27 cellular contexts compared by ENCODE assay signal in genomic region chr7:128855559-128855958, GRCh38. TPM values are rescaled to one million over a fixed set of nuclear protein-coding genes. Genes with fewer than 3 reads are reported as not detected.
DNase-seq lines count a peak whose midpoint lies in the region; ATAC-seq, FAIRE-seq and TF ChIP-seq lines count a peak whose summit lies in the region.
"Had no signal": no experiment of that assay in that cellular context is flagged by ENCODE, and none has a peak within 500 bp of the region (broad histone marks: within the 10 kb centered on the region; RNA-seq: fewer than 3 reads in every experiment).

No MANE protein-coding gene starts in this region.

- 83 to 94% methylated on average over 3 of the region's 3 CpGs for WGBS in tibial nerve, 2 donors

- H3K4me3 Mint-ChIP-seq in HFFc6 (no peak overlapping the region), astrocyte (ENCODE audit: unreplicated experiment) (no peak overlapping the region)
- H3K4me3 Mint-ChIP-seq: CD8-positive, alpha-beta T cell; IgD-negative memory B cell had no signal

- intact Hi-C loops in gastrocnemius medialis (cut with DNase I; ENCODE audit: low total_unique reads) = no loop called here

- H3K4me2 ChIP-seq in astrocyte (ENCODE audit: low read length) = no peak overlapping the region

- H3K27me3 ChIP-seq in astrocyte (ENCODE audit: insufficient read depth, low read length) = no peaks in the 10 kb centered on the region
- no peaks in the 10 kb centered on the region for H3K27me3 ChIP-seq in gastrocnemius medialis
- H3K27me3 ChIP-seq in tibial nerve = no peaks in the 10 kb centered on the region
- H3K27me3 ChIP-seq: Peyer's patch had no signal

- H3K4me3 ChIP-seq in astrocyte (ENCODE audit: insufficient read depth, low read depth, low read length) (no peak overlapping the region), gastrocnemius medialis (no peak overlapping the region), tibial nerve (no peak overlapping the region)
- H3K4me3 ChIP-seq: Peyer's patch had no signal

- TF ChIP-seq EP300 in tibial nerve (IDR thresholded peaks at IDR 0.05) = no peak

- H2AFZ ChIP-seq in astrocyte (ENCODE audit: low read depth, low read length) = no peak overlapping the region

- H3K27me3 Mint-ChIP-seq in HFFc6 (ENCODE audit: insufficient read depth) (peaks cover 27% of the 10 kb centered on the region), astrocyte (ENCODE audit: low read depth, unreplicated experiment) (no peaks in the 10 kb centered on the region)

- H3K36me3 ChIP-seq in astrocyte (ENCODE audit: insufficient read depth, low read length) = peaks cover 45% of the 10 kb centered on the region
- H3K36me3 ChIP-seq in gastrocnemius medialis = peaks cover 4 to 68% of the 10 kb centered on the region in 2 donors
- peaks cover 0 to 54% (median 0%) of the 10 kb centered on the region in 3 donors for H3K36me3 ChIP-seq in tibial nerve

- H3K79me2 ChIP-seq in astrocyte (ENCODE audit: insufficient read depth, low read length) = peaks cover 7% of the 10 kb centered on the region

- no peak overlapping the region for H3K9ac ChIP-seq in astrocyte (ENCODE audit: low read length)

- no peaks in the 10 kb centered on the region for H3K4me1 ChIP-seq in astrocyte (ENCODE audit: insufficient read depth, low read length)
- peaks cover 16 to 28% of the 10 kb centered on the region in 2 donors for H3K4me1 ChIP-seq in gastrocnemius medialis
- peaks cover 0 to 21% (median 8%) of the 10 kb centered on the region in 4 donors for H3K4me1 ChIP-seq in tibial nerve

- in situ Hi-C loops in gastrocnemius medialis (cut with MboI; ENCODE audit: low sequenced_read_pairs in 4 of 4) (loop anchor here in 1 of 4 donors (25.0 kb wide), 1 partner anchor 393 kb away; the partner anchor contains the start of gene HILPDA), GM13977 (cut with MboI; ENCODE audit: low pct_unique_long_range_greater_than_20kb, low sequenced_read_pairs, unreplicated experiment) (no loop called here)

- no peak for ATAC-seq in gastrocnemius medialis
- ATAC-seq: CD8-positive, alpha-beta T cell; HCT116; SK-N-SH treated with all-trans-retinoic acid at 6 μM for 48 hours had no signal

- H3K27ac Mint-ChIP-seq in HFFc6 (peak overlapping the region; percentile 38; the same call in 1 of the 2 replicates), astrocyte (ENCODE audit: unreplicated experiment) (peak overlapping the region; percentile 18)
- H3K27ac Mint-ChIP-seq: CD8-positive, alpha-beta T cell had no signal

- H3K9me3 ChIP-seq in astrocyte (ENCODE audit: insufficient read depth, low read depth, low read length) (no peaks in the 10 kb centered on the region), gastrocnemius medialis (no peaks in the 10 kb centered on the region), tibial nerve (no peaks in the 10 kb centered on the region)
- H3K9me3 ChIP-seq: Peyer's patch had no signal

- no peak for FAIRE-seq in astrocyte (lab: Jason Lieb, UNC)
- FAIRE-seq: H1 had no signal

- H3K36me3 Mint-ChIP-seq in HFFc6 (ENCODE audit: low read depth) (peaks cover 21% of the 10 kb centered on the region; the same call in 1 of the 2 replicates), astrocyte (ENCODE audit: low read depth, unreplicated experiment) (peaks cover 20% of the 10 kb centered on the region)
- H3K36me3 Mint-ChIP-seq: CD8-positive, alpha-beta T cell; IgD-negative memory B cell had no signal

- H3K9me3 Mint-ChIP-seq in HFFc6 (no peaks in the 10 kb centered on the region; the same call in 1 of the 2 replicates), astrocyte (ENCODE audit: unreplicated experiment) (no peaks in the 10 kb centered on the region)
- H3K9me3 Mint-ChIP-seq: CD8-positive, alpha-beta T cell; IgD-negative memory B cell had no signal

- DNase-seq in NCI-H2171 treated with DMSO at 0.1 percent for 48 hours (lab: John Stamatoyannopoulos, UW) (peak; percentile 20), NCI-H2171 (lab: John Stamatoyannopoulos, UW) (no peak), HFFc6 (no peak), astrocyte (ENCODE audit: low read depth) (no peak), gastrocnemius medialis (no peak), substantia nigra (lab: John Stamatoyannopoulos, UW) (no peak), tibial nerve (ENCODE audit: low spot score in 2 of 2) (no peak), GM13977 (ENCODE audit: low spot score) (no peak)
- DNase-seq: 8988T; AML-193; C1 segment of cervical spinal cord; CD8-positive, alpha-beta T cell; DMS53; GF-D8; NCI-H1048; NCI-H1436; NCI-H187 treated with DMSO at 0.1 percent for 48 hours; NCI-H2107; NCI-H2227 treated with DMSO at 0.1 percent for 48 hours; NCI-H510A; NK-92 treated with Interleukin-12 subunit alpha and Interleukin-12 subunit beta, amount 100 ng/mL, for 24 hours; Peyer's patch had no signal

- TF ChIP-seq CTCF in HFFc6 (IDR thresholded peaks at IDR 0.05) (no peak), astrocyte (IDR thresholded peaks at IDR 0.05; ENCODE audit: insufficient read depth, low read depth, low read length) (no peak), gastrocnemius medialis (IDR thresholded peaks at IDR 0.05 in 4 of 5, conservative IDR thresholded peaks at IDR 0.05 in 1 of 5) (no peak), tibial nerve (IDR thresholded peaks at IDR 0.05) (no peak), GM13977 (IDR thresholded peaks at IDR 0.05; ENCODE audit: extremely low read depth, insufficient read depth, missing control alignments) (no peak)

- peaks cover 16% of the 10 kb centered on the region for H3K4me1 Mint-ChIP-seq in HFFc6 (ENCODE audit: low read depth)
- H3K4me1 Mint-ChIP-seq in astrocyte (ENCODE audit: low read depth, unreplicated experiment) = peaks cover 5% of the 10 kb centered on the region

- H3K27ac ChIP-seq in astrocyte (ENCODE audit: low read depth, low read length) (no peak overlapping the region), gastrocnemius medialis (peak overlapping the region; percentile 55 to 99 (median 96)), substantia nigra (ENCODE audit: low read depth, low read length, poor library complexity, severe bottlenecking) (no peak overlapping the region), tibial nerve (no peak overlapping the region)
- H3K27ac ChIP-seq: Peyer's patch had no signal

- H4K20me1 ChIP-seq in astrocyte (ENCODE audit: insufficient read depth, low read length) = peaks cover 77% of the 10 kb centered on the region

- no peak for TF ChIP-seq POLR2A in gastrocnemius medialis (IDR thresholded peaks at IDR 0.05)
- TF ChIP-seq POLR2A in tibial nerve (IDR thresholded peaks at IDR 0.05) = no peak

RNA-seq across cellular contexts. Expression of gene ATP6V1F, which starts 7.1 kb away (rescaled TPM):
- total RNA-seq in HFFc6 (2021; fragmentation: NEBNext Ultra II Directional; extraction: Animal tissue kit (Norgen Biotek cat#: 25700)) = 100 to 1,000 TPM; 179 to 212 (median 193) TPM
- total RNA-seq in astrocyte = 193 TPM in 2 replicates
- total RNA-seq in gastrocnemius medialis = 10 to 100 TPM; 79.3 to 99.2 (median 82.3) TPM
- total RNA-seq in tibial nerve = 100 to 1,000 TPM in 1 of 4 donors, 10 to 100 TPM in 3; 57.9 to 122 (median 75.4) TPM

RNA-seq across cellular contexts. Expression of gene FLNC, which starts 25.4 kb away (rescaled TPM):
- 100 to 1,000 TPM; 492 to 540 (median 512) TPM for total RNA-seq in HFFc6 (2021; fragmentation: NEBNext Ultra II Directional; extraction: Animal tissue kit (Norgen Biotek cat#: 25700))
- total RNA-seq in astrocyte (308 and 364 TPM in 2 replicates), gastrocnemius medialis (1,000 to 10,000 TPM; 1,071 to 4,398 (median 2,381) TPM), tibial nerve (10 to 100 TPM in 2 of 4 donors, 1 to 10 TPM in 2; 5.5 to 13.5 (median 9.0) TPM)

RNA-seq across cellular contexts. Expression of gene KCP, which starts 55.0 kb away (rescaled TPM):
- total RNA-seq in HFFc6 (2021; fragmentation: NEBNext Ultra II Directional; extraction: Animal tissue kit (Norgen Biotek cat#: 25700)) = under 1 TPM in 2 of 6 experiments, not detected in 4; 0.05 to 0.07 TPM
- total RNA-seq in astrocyte (0.20 and 0.41 TPM in 2 replicates), gastrocnemius medialis (under 1 TPM in 1 of 4 donors, not detected in 3; 0.10 TPM), tibial nerve (under 1 TPM; 0.21 to 0.90 (median 0.40) TPM)
- total RNA-seq: M059J had no signal

Comparison
In these comparisons a context has a peak if more than half of its experiments do, and no peak if none do; other contexts are left out.
1. H3K27ac ChIP-seq: peak in gastrocnemius medialis (4 of 4); none in astrocyte (single experiment), substantia nigra (single experiment) and tibial nerve (0 of 4).
2. RNA of gene FLNC, which starts 25.4 kb away (total RNA-seq): 1,071 to 4,398 TPM in gastrocnemius medialis, 492 to 540 TPM in HFFc6 and 308 to 364 TPM in astrocyte; 5.5 to 13.5 TPM in tibial nerve; every median in the first group is over 10 times any median in the second.